ENCODE assay signal across 14 cellular contexts in genomic region chr9:2179557-2179956, GRCh38.
DNase-seq lines count a peak whose midpoint lies in the region; ATAC-seq and TF ChIP-seq lines count a peak whose summit lies in the region.
"Had no signal": no experiment of that assay in that cellular context is flagged by ENCODE, and none has a peak within 500 bp of the region (broad histone marks: within the 10 kb centered on the region; RNA-seq: fewer than 3 reads in every experiment).

No MANE protein-coding gene starts in this region.

- H3K4me1 ChIP-seq in endocrine pancreas (ENCODE audit: control insufficient read depth, insufficient read depth, low read length), result peaks cover 21% of the 10 kb centered on the region
- H3K4me1 ChIP-seq: SJSA1 had no signal

- intact Hi-C loops in natural killer cell (cut with micrococcal nuclease), result loop anchor here (1.0 kb wide), 1 partner anchor 47 kb away; no protein-coding TSS in a partner anchor

- DNase-seq in natural killer cell (no peak), NCI-H146 (lab: John Stamatoyannopoulos, UW) (peak; percentile 57), NCI-H774 (lab: John Stamatoyannopoulos, UW) (no peak), HT-29 (ENCODE audit: low spot score) (no peak)
- no peak for DNase-seq in natural killer cell treated with Interleukin-12 subunit alpha and Interleukin-12 subunit beta and Interleukin-15 and Interleukin-18, amount 100 ng/mL, for 72 hours (ENCODE audit: low spot score)
- DNase-seq: activated CD4-positive, alpha-beta T cell treated with anti-CD3 and anti-CD28 coated beads, Interleukin-2, amount 50 U/mL, for 4 hours; activated naive CD4-positive, alpha-beta T cell treated with anti-CD3 and anti-CD28 coated beads, Interleukin-2, amount 10 ng/mL, durations not matched to agents 7 days and 5 days; effector memory CD4-positive, alpha-beta T cell had no signal

- peak overlapping the region; percentile 27 to 77 for H3K27ac Mint-ChIP-seq in natural killer cell
- H3K27ac Mint-ChIP-seq in natural killer cell treated with Interleukin-12 subunit alpha and Interleukin-12 subunit beta and Interleukin-15 and Interleukin-18, amount 100 ng/mL, for 72 hours, result no peak overlapping the region
- H3K27ac Mint-ChIP-seq: activated naive CD4-positive, alpha-beta T cell treated with anti-CD3 and anti-CD28 coated beads, Interleukin-2, amount 10 ng/mL, durations not matched to agents 7 days and 5 days had no signal

- no peaks in the 10 kb centered on the region for H3K27me3 Mint-ChIP-seq in natural killer cell (ENCODE audit: low read depth in 2 of 2)
- no peaks in the 10 kb centered on the region for H3K27me3 Mint-ChIP-seq in natural killer cell treated with Interleukin-12 subunit alpha and Interleukin-12 subunit beta and Interleukin-15 and Interleukin-18, amount 100 ng/mL, for 72 hours
- H3K27me3 Mint-ChIP-seq: activated naive CD4-positive, alpha-beta T cell treated with anti-CD3 and anti-CD28 coated beads, Interleukin-2, amount 10 ng/mL, durations not matched to agents 7 days and 5 days had no signal

- no peaks in the 10 kb centered on the region for H3K9me3 Mint-ChIP-seq in natural killer cell
- H3K9me3 Mint-ChIP-seq in natural killer cell treated with Interleukin-12 subunit alpha and Interleukin-12 subunit beta and Interleukin-15 and Interleukin-18, amount 100 ng/mL, for 72 hours, result no peaks in the 10 kb centered on the region
- H3K9me3 Mint-ChIP-seq: activated naive CD4-positive, alpha-beta T cell treated with anti-CD3 and anti-CD28 coated beads, Interleukin-2, amount 10 ng/mL, durations not matched to agents 7 days and 5 days had no signal

- no peak overlapping the region for H3K4me3 Mint-ChIP-seq in natural killer cell
- no peak overlapping the region for H3K4me3 Mint-ChIP-seq in natural killer cell treated with Interleukin-12 subunit alpha and Interleukin-12 subunit beta and Interleukin-15 and Interleukin-18, amount 100 ng/mL, for 72 hours
- H3K4me3 Mint-ChIP-seq: activated naive CD4-positive, alpha-beta T cell treated with anti-CD3 and anti-CD28 coated beads, Interleukin-2, amount 10 ng/mL, durations not matched to agents 7 days and 5 days had no signal

- no peaks in the 10 kb centered on the region for H3K36me3 ChIP-seq in endocrine pancreas (ENCODE audit: control insufficient read depth, insufficient read depth, low read length)
- H3K36me3 ChIP-seq: SJSA1 had no signal

- peak overlapping the region; percentile 59 for H3K4me3 ChIP-seq in endocrine pancreas (ENCODE audit: control insufficient read depth, insufficient read depth, low read length)
- H3K4me3 ChIP-seq: BLaER1, hepatocyte, SJSA1 had no signal

- no peak overlapping the region for H3K9ac ChIP-seq in endocrine pancreas (ENCODE audit: control insufficient read depth, insufficient read depth, low read length)
- H3K9ac ChIP-seq: BLaER1 had no signal

- H3K9me3 ChIP-seq in endocrine pancreas (ENCODE audit: control insufficient read depth, low read length), result no peaks in the 10 kb centered on the region
- H3K9me3 ChIP-seq: BLaER1, SJSA1 had no signal

- TF ChIP-seq CTCF in natural killer cell (IDR thresholded peaks at IDR 0.05), result no peak

- H3K27me3 ChIP-seq in endocrine pancreas (ENCODE audit: control insufficient read depth, insufficient read depth, low read length), result no peaks in the 10 kb centered on the region
- H3K27me3 ChIP-seq: BLaER1, hepatocyte, SJSA1 had no signal

- ATAC-seq in natural killer cell (peak in 2 of 3 donors; percentile 59 to 65), HG03039 (IDR thresholded peaks at IDR 0.05; ENCODE audit: unreplicated experiment) (no peak), GM18870 (IDR thresholded peaks at IDR 0.05; ENCODE audit: unreplicated experiment) (no peak)
- ATAC-seq in natural killer cell treated with Interleukin-12 subunit alpha and Interleukin-12 subunit beta and Interleukin-15 and Interleukin-18, amount 100 ng/mL, for 72 hours, result no peak

- H3K4me1 Mint-ChIP-seq in natural killer cell, result peaks cover 15 to 22% of the 10 kb centered on the region in 2 donors
- H3K4me1 Mint-ChIP-seq in natural killer cell treated with Interleukin-12 subunit alpha and Interleukin-12 subunit beta and Interleukin-15 and Interleukin-18, amount 100 ng/mL, for 72 hours (ENCODE audit: low read depth in 2 of 2), result peaks cover 10 to 12% of the 10 kb centered on the region in 2 donors
- H3K4me1 Mint-ChIP-seq: activated naive CD4-positive, alpha-beta T cell treated with anti-CD3 and anti-CD28 coated beads, Interleukin-2, amount 10 ng/mL, durations not matched to agents 7 days and 5 days had no signal

- peaks cover 6% of the 10 kb centered on the region for H3K36me3 Mint-ChIP-seq in natural killer cell
- H3K36me3 Mint-ChIP-seq in natural killer cell treated with Interleukin-12 subunit alpha and Interleukin-12 subunit beta and Interleukin-15 and Interleukin-18, amount 100 ng/mL, for 72 hours, result peaks cover 6% of the 10 kb centered on the region

Comparison
In these comparisons a context has a peak if more than half of its experiments do, and no peak if none do; other contexts are left out.
1. ATAC-seq: peak in natural killer cell (2 of 3); none in natural killer cell treated with Interleukin-12 subunit alpha and Interleukin-12 subunit beta and Interleukin-15 and Interleukin-18, amount 100 ng/mL, for 72 hours (0 of 2), HG03039 (single experiment) and GM18870 (single experiment).
2. H3K27ac Mint-ChIP-seq: peak in natural killer cell (2 of 2); none in natural killer cell treated with Interleukin-12 subunit alpha and Interleukin-12 subunit beta and Interleukin-15 and Interleukin-18, amount 100 ng/mL, for 72 hours (0 of 2).